Comparison of ENCODE assay signal across 9 cellular contexts in the genomic region with DNA sequence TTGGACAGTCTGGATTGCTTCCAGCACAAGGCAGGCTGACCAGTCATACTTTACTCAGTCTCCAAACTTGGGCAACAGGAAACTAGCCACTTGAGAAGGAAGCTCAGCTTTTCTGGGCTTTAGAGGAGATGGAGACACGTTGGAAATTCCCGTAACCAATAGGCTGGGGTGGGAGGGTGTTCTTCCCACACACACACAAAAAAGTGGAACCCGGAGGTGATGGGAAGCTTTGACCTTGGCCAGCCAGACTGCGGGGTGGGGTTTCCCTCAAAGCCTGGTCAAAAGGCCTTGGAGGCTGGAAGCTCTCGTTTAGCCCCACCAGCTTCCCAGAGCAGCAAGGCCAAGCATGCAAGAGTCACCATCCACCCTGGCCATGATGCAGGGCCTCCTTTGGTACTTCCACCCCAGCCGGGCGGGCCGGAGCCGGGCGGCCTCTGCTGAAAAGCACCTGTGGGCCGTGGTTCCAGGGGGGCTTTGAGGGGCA.
A peak's percentile ranks its signal among the peaks of the same experiment; 100 is the strongest.
DNase-seq lines count a peak whose midpoint lies in the region; ATAC-seq and TF ChIP-seq lines count a peak whose summit lies in the region.
"Had no signal": no experiment of that assay in that cellular context is flagged by ENCODE, and none has a peak within 500 bp of the region (broad histone marks: within the 10 kb centered on the region; RNA-seq: fewer than 3 reads in every experiment).

No MANE protein-coding gene starts in this region.

- no peaks in the 10 kb centered on the region for H3K4me1 Mint-ChIP-seq in stimulated activated naive CD8-positive, alpha-beta T cell treated with anti-CD3 and anti-CD28 coated beads, Interleukin-15, amount 100 ng/mL, for 72 hours

- no peaks in the 10 kb centered on the region for H3K27me3 ChIP-seq in breast epithelium
- H3K27me3 ChIP-seq in skeletal muscle satellite cell (ENCODE audit: control insufficient read depth, insufficient read depth, low read length): no peaks in the 10 kb centered on the region

- H3K4me2 ChIP-seq in skeletal muscle satellite cell (ENCODE audit: low read length): peak overlapping the region; percentile 66

- no peaks in the 10 kb centered on the region for H3K9me3 ChIP-seq in breast epithelium
- H3K9me3 ChIP-seq in skeletal muscle satellite cell (replicated peaks; ENCODE audit: low read length): no peaks in the 10 kb centered on the region

- peak overlapping the region; percentile 9 to 90 for H3K27ac ChIP-seq in breast epithelium

- TF ChIP-seq POLR2A in breast epithelium (IDR thresholded peaks at IDR 0.05): no peak

- no peaks in the 10 kb centered on the region for H3K36me3 ChIP-seq in breast epithelium
- H3K36me3 ChIP-seq in skeletal muscle satellite cell (ENCODE audit: insufficient read depth, low read length): peaks cover 3% of the 10 kb centered on the region

- no peak for TF ChIP-seq CTCF in breast epithelium (IDR thresholded peaks at IDR 0.05)

- no peaks in the 10 kb centered on the region for H3K4me1 ChIP-seq in breast epithelium
- peaks cover 29% of the 10 kb centered on the region for H3K4me1 ChIP-seq in skeletal muscle satellite cell (ENCODE audit: control insufficient read depth, insufficient read depth, low read length)

- H3K4me3 ChIP-seq in breast epithelium: no peak overlapping the region
- H3K4me3 ChIP-seq in skeletal muscle satellite cell (ENCODE audit: low read length): peak overlapping the region; percentile 25

- H3K4me3 Mint-ChIP-seq in stimulated activated naive CD8-positive, alpha-beta T cell treated with anti-CD3 and anti-CD28 coated beads, Interleukin-15, amount 100 ng/mL, for 72 hours: no peak overlapping the region

- no peak overlapping the region for H3K27ac Mint-ChIP-seq in stimulated activated naive CD8-positive, alpha-beta T cell treated with anti-CD3 and anti-CD28 coated beads, Interleukin-15, amount 100 ng/mL, for 72 hours

- no peaks in the 10 kb centered on the region for H3K27me3 Mint-ChIP-seq in stimulated activated naive CD8-positive, alpha-beta T cell treated with anti-CD3 and anti-CD28 coated beads, Interleukin-15, amount 100 ng/mL, for 72 hours

- H3K9me3 Mint-ChIP-seq in stimulated activated naive CD8-positive, alpha-beta T cell treated with anti-CD3 and anti-CD28 coated beads, Interleukin-15, amount 100 ng/mL, for 72 hours: no peaks in the 10 kb centered on the region
- H3K9me3 Mint-ChIP-seq: activated naive CD4-positive, alpha-beta T cell treated with anti-CD3 and anti-CD28 coated beads, Interleukin-2, amount 50 U/mL, for 72 hours had no signal

- intact Hi-C loops in breast epithelium (cut with DNase I; ENCODE audit: low total_unique reads) (no loop called here), left ventricle myocardium superior (cut with micrococcal nuclease) (no loop called here)

- peak; percentile 63 for DNase-seq in EL
- DNase-seq in breast epithelium (ENCODE audit: low spot score in 2 of 2): peak in 1 of 2 donors; percentile 46
- DNase-seq in left ventricle myocardium superior: peak; percentile 51
- no peak for DNase-seq in DMS153 treated with DMSO at 0.1 percent for 48 hours (lab: John Stamatoyannopoulos, UW; ENCODE audit: unreplicated experiment)
- DNase-seq in activated CD4-positive, CD25-positive, alpha-beta regulatory T cell treated with anti-CD3 and anti-CD28 coated beads, Interleukin-2, amount 50 U/mL, for 72 hours: no peak
- no peak for DNase-seq in stimulated activated naive CD8-positive, alpha-beta T cell treated with anti-CD3 and anti-CD28 coated beads, Interleukin-15, amount 100 ng/mL, for 72 hours
- DNase-seq in NCI-H2107 treated with DMSO at 0.1 percent for 48 hours (lab: John Stamatoyannopoulos, UW; ENCODE audit: unreplicated experiment): no peak

- H3K9ac ChIP-seq in skeletal muscle satellite cell (ENCODE audit: low read depth, low read length): peak overlapping the region; percentile 38

- peak; percentile 21 for ATAC-seq in left ventricle myocardium superior
- no peak for ATAC-seq in stimulated activated naive CD8-positive, alpha-beta T cell treated with anti-CD3 and anti-CD28 coated beads, Interleukin-15, amount 100 ng/mL, for 72 hours
- ATAC-seq: activated naive CD4-positive, alpha-beta T cell treated with anti-CD3 and anti-CD28 coated beads, Interleukin-2, amount 50 U/mL, for 72 hours had no signal

Comparison
In these comparisons a context has a peak if more than half of its experiments do, and no peak if none do; other contexts are left out.
1. DNase-seq: peak in EL (single experiment) and left ventricle myocardium superior (single experiment); none in DMS153 treated with DMSO at 0.1 percent for 48 hours (single experiment), activated CD4-positive, CD25-positive, alpha-beta regulatory T cell treated with anti-CD3 and anti-CD28 coated beads, Interleukin-2, amount 50 U/mL, for 72 hours (single experiment), stimulated activated naive CD8-positive, alpha-beta T cell treated with anti-CD3 and anti-CD28 coated beads, Interleukin-15, amount 100 ng/mL, for 72 hours (0 of 2) and NCI-H2107 treated with DMSO at 0.1 percent for 48 hours (single experiment).